Comparison of ENCODE assay signal across 8 cellular contexts in genomic region chr20:58891076-58891685, GRCh38. TPM values are rescaled to one million over a fixed set of nuclear protein-coding genes. Genes with fewer than 3 reads are reported as not detected.
DNase-seq lines count a peak whose midpoint lies in the region; ATAC-seq and TF ChIP-seq lines count a peak whose summit lies in the region.

No MANE protein-coding gene starts in this region.

- ATAC-seq in HG02763 (IDR thresholded peaks at IDR 0.05; ENCODE audit: unreplicated experiment): peak; percentile 22
- peak; percentile 43 for ATAC-seq in stimulated activated memory B cell treated with anti-CD40 and anti-IgM and Interleukin-4, amounts not matched to agents 10 μg/mL and 1 μg/mL and 100 μg/mL, for 72 hours

- H3K4me3 ChIP-seq in esophagus (ENCODE audit: low read depth in 1 of 2, low read length in 2 of 2): peak overlapping the region; percentile 74 to 79

- H3K27me3 ChIP-seq in esophagus (ENCODE audit: control insufficient read depth in 1 of 2, insufficient read depth in 2 of 2, low read length in 2 of 2): no peaks in the 10 kb centered on the region

- H3K9me3 Mint-ChIP-seq in stimulated activated memory B cell treated with anti-CD40 and anti-IgM and Interleukin-4, amounts not matched to agents 10 μg/mL and 1 μg/mL and 100 μg/mL, for 72 hours: no peaks in the 10 kb centered on the region

- peak; percentile 90 for DNase-seq in GM10266 (ENCODE audit: extremely low spot score)
- peak; percentile 38 to 75 for DNase-seq in NOMO-1 (lab: John Stamatoyannopoulos, UW; ENCODE audit: unreplicated experiment in 2 of 2)
- peak; percentile 62 for DNase-seq in activated T-cell treated with anti-CD3 and anti-CD28 coated beads for 4 hours
- peak; percentile 80 for DNase-seq in myocyte (ENCODE audit: low read depth)
- DNase-seq in NCI-H187 treated with DMSO at 0.1 percent for 48 hours (lab: John Stamatoyannopoulos, UW): no peak

- peak overlapping the region; percentile 94 to 99 for H3K27ac ChIP-seq in esophagus (ENCODE audit: low read depth in 2 of 2, low read length in 1 of 2)

- WGBS in esophagus, 2 donors: 1% methylated on average over 30 to 92 of the region's 99 CpGs

- H3K27me3 Mint-ChIP-seq in stimulated activated memory B cell treated with anti-CD40 and anti-IgM and Interleukin-4, amounts not matched to agents 10 μg/mL and 1 μg/mL and 100 μg/mL, for 72 hours: no peaks in the 10 kb centered on the region

- peak overlapping the region; percentile 97 for H3K27ac Mint-ChIP-seq in stimulated activated memory B cell treated with anti-CD40 and anti-IgM and Interleukin-4, amounts not matched to agents 10 μg/mL and 1 μg/mL and 100 μg/mL, for 72 hours

- H3K4me3 Mint-ChIP-seq in stimulated activated memory B cell treated with anti-CD40 and anti-IgM and Interleukin-4, amounts not matched to agents 10 μg/mL and 1 μg/mL and 100 μg/mL, for 72 hours: peak overlapping the region; percentile 76

- peaks cover 51% of the 10 kb centered on the region for H3K4me1 Mint-ChIP-seq in stimulated activated memory B cell treated with anti-CD40 and anti-IgM and Interleukin-4, amounts not matched to agents 10 μg/mL and 1 μg/mL and 100 μg/mL, for 72 hours

- peaks cover 0 to 2% of the 10 kb centered on the region in 2 donors for H3K36me3 ChIP-seq in esophagus (ENCODE audit: control insufficient read depth in 2 of 2, insufficient read depth in 2 of 2, low read length in 1 of 2)

- no peaks in the 10 kb centered on the region for H3K9me3 ChIP-seq in esophagus (ENCODE audit: control insufficient read depth in 2 of 2, insufficient read depth in 1 of 2, low read depth in 1 of 2, low read length in 1 of 2)

- H3K36me3 Mint-ChIP-seq in stimulated activated memory B cell treated with anti-CD40 and anti-IgM and Interleukin-4, amounts not matched to agents 10 μg/mL and 1 μg/mL and 100 μg/mL, for 72 hours: peaks cover 18% of the 10 kb centered on the region

- peaks cover 0 to 3% of the 10 kb centered on the region in 2 donors for H3K4me1 ChIP-seq in esophagus (ENCODE audit: control insufficient read depth in 2 of 2, insufficient read depth in 2 of 2, low read length in 1 of 2)

- no peak for TF ChIP-seq CTCF in GM10266 (IDR thresholded peaks at IDR 0.05; ENCODE audit: control insufficient read depth, insufficient read depth, low read depth, missing control alignments)

RNA-seq across cellular contexts. Expression of gene GNAS, which starts 38.7 kb away (rescaled TPM):
- polyA plus RNA-seq in esophagus: 1,000 to 10,000 TPM in 1 of 2 donors, 100 to 1,000 TPM in 1; 590 to 1,519 TPM
- 684 and 714 TPM in 2 replicates for total RNA-seq in myocyte
- polyA plus RNA-seq in myocyte (2012): 1,372 TPM

RNA-seq across cellular contexts. Expression of gene GNAS-AS1, which starts 40.5 kb away (rescaled TPM):
- under 1 TPM; 0.09 to 0.49 TPM for polyA plus RNA-seq in esophagus
- not detected in 2 replicates for total RNA-seq in myocyte
- polyA plus RNA-seq in myocyte (2012): not detected
